Comparison of ENCODE assay signal across 9 cellular contexts in genomic region chr17:61411114-61411943, GRCh38. TPM values are rescaled to one million over a fixed set of nuclear protein-coding genes. Genes with fewer than 3 reads are reported as not detected.
DNase-seq lines count a peak whose midpoint lies in the region; ATAC-seq, FAIRE-seq and TF ChIP-seq lines count a peak whose summit lies in the region.
"Had no signal": no experiment of that assay in that cellular context is flagged by ENCODE, and none has a peak within 500 bp of the region (broad histone marks: within the 10 kb centered on the region; RNA-seq: fewer than 3 reads in every experiment).

No MANE protein-coding gene starts in this region.

- peak overlapping the region; percentile 73 for H3K4me3 Mint-ChIP-seq in WTC11
- H3K4me3 Mint-ChIP-seq in nephron progenitor cell: peak overlapping the region; percentile 73

- H3K4me1 Mint-ChIP-seq in WTC11 (peaks cover 19% of the 10 kb centered on the region), nephron progenitor cell (peaks cover 21% of the 10 kb centered on the region)

- POLR2A ChIA-PET in WTC11 (lab: Charles Lee): no interaction called here

- no peaks in the 10 kb centered on the region for H3K9me3 Mint-ChIP-seq in WTC11
- H3K9me3 Mint-ChIP-seq in nephron progenitor cell: no peaks in the 10 kb centered on the region

- ATAC-seq in WTC11 (peak; percentile 3), HG02763 (IDR thresholded peaks at IDR 0.05; ENCODE audit: unreplicated experiment) (no peak)

- H3K27ac Mint-ChIP-seq in WTC11 (no peak overlapping the region), nephron progenitor cell (no peak overlapping the region)

- FAIRE-seq in HTR-8/SVneo (lab: Jason Lieb, UNC): peak; percentile 63

- H3K36me3 Mint-ChIP-seq in WTC11 (no peaks in the 10 kb centered on the region), nephron progenitor cell (ENCODE audit: low read depth) (no peaks in the 10 kb centered on the region)

- DNase-seq in NCI-H2029 (lab: John Stamatoyannopoulos, UW) (peak; percentile 27), NCI-H2029 treated with DMSO at 0.1 percent for 48 hours (lab: John Stamatoyannopoulos, UW) (no peak), HTR-8/SVneo (ENCODE audit: insufficient read length, low spot score) (no peak), WTC11 (ENCODE audit: low spot score) (peak; percentile 61), fibroblast of peridontal ligament (ENCODE audit: extremely low read depth) (peak; percentile 77), nephron progenitor cell (peak; percentile 64), NCI-H2107 (lab: John Stamatoyannopoulos, UW) (no peak)
- DNase-seq: DND-41 had no signal

- TF ChIP-seq CTCF in WTC11 (IDR thresholded peaks at IDR 0.05) (peak; percentile 40; the same call in 1 of the 2 replicates), nephron progenitor cell (IDR thresholded peaks at IDR 0.05) (no peak)

- peaks cover 90% of the 10 kb centered on the region for H3K27me3 Mint-ChIP-seq in WTC11 (ENCODE audit: low read depth)
- peaks cover 82% of the 10 kb centered on the region for H3K27me3 Mint-ChIP-seq in nephron progenitor cell (ENCODE audit: low read depth, poor library complexity)

- CTCF ChIA-PET in WTC11 (lab: Charles Lee): interaction anchor here (0.6 to 6.4 kb wide), 22 partner anchors 7 to 1128 kb away, joined by 3 to 46 read pairs (median 6); partner anchors contain the start of genes BRIP1 and TBX2

TF ChIP-seq in WTC11, 78 proteins besides CTCF, POLR2A, EP300 and RAD21:
- TF ChIP-seq NFE2L1 (CRISPR knock-in tag; IDR thresholded peaks at IDR 0.05) (peak; percentile 35; the same call in 1 of the 2 replicates), AR (CRISPR knock-in tag; IDR thresholded peaks at IDR 0.05) (no peak), ETV6 (CRISPR knock-in tag; IDR thresholded peaks at IDR 0.05) (no peak), HMGXB4 (CRISPR knock-in tag; IDR thresholded peaks at IDR 0.05) (peak; percentile 91), ZNF219 (CRISPR knock-in tag; IDR thresholded peaks at IDR 0.05; ENCODE audit: borderline replicate concordance) (no peak)

RNA-seq across cellular contexts. Expression of gene TBX2, which starts 11.7 kb away (rescaled TPM):
- 0.09 to 0.41 TPM (median 0.21 TPM) in 3 replicates for total RNA-seq in WTC11 (2021)

RNA-seq across cellular contexts. Expression of gene TBX4, which starts 40.9 kb away (rescaled TPM):
- not detected in 3 replicates for total RNA-seq in WTC11 (2021)

Comparison
In these comparisons a context has a peak if more than half of its experiments do, and no peak if none do; other contexts are left out.
1. DNase-seq: peak in NCI-H2029 (single experiment), WTC11 (single experiment), fibroblast of peridontal ligament (single experiment) and nephron progenitor cell (single experiment); none in NCI-H2029 treated with DMSO at 0.1 percent for 48 hours (single experiment), HTR-8/SVneo (single experiment) and NCI-H2107 (single experiment).